Comparison of ENCODE assay signal across 19 cellular contexts in the genomic region with DNA sequence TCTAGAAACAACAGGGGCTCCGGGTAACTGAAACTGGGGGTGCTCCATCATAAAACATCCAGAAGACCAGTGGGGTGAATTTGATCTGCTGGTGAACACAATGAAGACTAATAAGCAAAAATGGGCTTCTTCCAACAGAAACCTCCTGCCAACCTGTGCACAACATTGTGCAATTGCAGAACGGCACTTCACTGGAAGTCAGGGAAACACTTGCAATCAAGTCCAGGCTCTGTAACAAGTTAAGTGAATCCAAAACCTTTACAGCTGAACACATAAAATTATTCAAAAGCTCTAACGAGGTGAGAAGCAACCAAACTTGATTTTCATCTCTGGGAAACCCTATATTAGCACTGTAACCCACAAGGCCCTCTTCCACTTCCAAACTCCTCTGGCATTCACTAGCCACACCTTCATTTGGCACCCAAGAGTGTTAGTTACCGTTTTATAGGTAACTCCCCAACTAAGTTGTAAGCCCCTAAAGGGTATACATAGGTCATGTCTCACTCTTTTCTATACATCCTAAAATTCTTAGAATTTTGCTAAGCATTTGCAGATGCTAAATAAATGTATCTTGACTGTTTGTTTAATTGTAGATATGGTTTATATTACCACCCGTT.
"Had no signal": no experiment of that assay in that cellular context is flagged by ENCODE, and none has a peak within 500 bp of the region (broad histone marks: within the 10 kb centered on the region; RNA-seq: fewer than 3 reads in every experiment).

No MANE protein-coding gene starts in this region.

- H3K4me3 Mint-ChIP-seq: activated naive CD4-positive, alpha-beta T cell treated with anti-CD3 and anti-CD28 coated beads for 36 hours; activated T-helper 17 cell treated with anti-CD3 and anti-CD28 coated beads, Interleukin-2, amount 50 U/mL, for 72 hours; effector memory CD8-positive, alpha-beta T cell; nephron; T-helper 17 cell had no signal

- ATAC-seq: activated T-helper 17 cell treated with anti-CD3 and anti-CD28 coated beads, Interleukin-2, amount 50 U/mL, for 72 hours; effector memory CD8-positive, alpha-beta T cell; gastroesophageal sphincter; heart right ventricle; left colon; T-helper 17 cell had no signal

- H3K36me3 ChIP-seq: gastroesophageal sphincter, heart right ventricle, right atrium auricular region, transverse colon, WERI-Rb-1 had no signal

- H3K9me3 ChIP-seq: gastroesophageal sphincter, heart right ventricle, right atrium auricular region, transverse colon had no signal

- H3K4me1 ChIP-seq: gastroesophageal sphincter, right atrium auricular region, transverse colon had no signal

- H3K4me3 ChIP-seq: gastroesophageal sphincter, heart right ventricle, right atrium auricular region, skin epidermis, transverse colon had no signal

- H3K27me3 Mint-ChIP-seq: activated T-helper 17 cell treated with anti-CD3 and anti-CD28 coated beads, Interleukin-2, amount 50 U/mL, for 72 hours; effector memory CD8-positive, alpha-beta T cell; T-helper 17 cell had no signal

- H3K4me1 Mint-ChIP-seq: activated T-helper 17 cell treated with anti-CD3 and anti-CD28 coated beads, Interleukin-2, amount 50 U/mL, for 72 hours; nephron had no signal

- DNase-seq: activated CD4-positive, alpha-beta T cell treated with anti-CD3 and anti-CD28 coated beads, Interleukin-2, amount 50 U/mL, for 48 hours; activated naive CD4-positive, alpha-beta T cell treated with anti-CD3 and anti-CD28 coated beads for 36 hours; dermis blood vessel endothelial cell; effector memory CD8-positive, alpha-beta T cell; heart right ventricle; left colon; mesendoderm; nucleus accumbens; stimulated activated CD4-positive, alpha-beta T cell treated with anti-CD3 and anti-CD28 coated beads, Interleukin-4, amount 100 ng/mL, for 24 hours; stimulated activated naive CD4-positive, alpha-beta T cell; substantia nigra; T-helper 17 cell; transverse colon; WERI-Rb-1 had no signal

- H3K27ac ChIP-seq: gastroesophageal sphincter, heart right ventricle, right atrium auricular region, skin epidermis, transverse colon, WERI-Rb-1 had no signal

- H3K27me3 ChIP-seq: gastroesophageal sphincter, heart right ventricle, right atrium auricular region, transverse colon had no signal

- H3K27ac Mint-ChIP-seq: activated naive CD4-positive, alpha-beta T cell treated with anti-CD3 and anti-CD28 coated beads for 36 hours; activated T-helper 17 cell treated with anti-CD3 and anti-CD28 coated beads, Interleukin-2, amount 50 U/mL, for 72 hours; effector memory CD8-positive, alpha-beta T cell; nephron; T-helper 17 cell had no signal

- H3K9me3 Mint-ChIP-seq: activated naive CD4-positive, alpha-beta T cell treated with anti-CD3 and anti-CD28 coated beads for 36 hours; activated T-helper 17 cell treated with anti-CD3 and anti-CD28 coated beads, Interleukin-2, amount 50 U/mL, for 72 hours; effector memory CD8-positive, alpha-beta T cell; nephron had no signal
